8 cellular contexts compared by ENCODE assay signal in genomic region chr12:57864382-57864781, GRCh38. TPM values are rescaled to one million over a fixed set of nuclear protein-coding genes. Genes with fewer than 3 reads are reported as not detected.
DNase-seq lines count a peak whose midpoint lies in the region; ATAC-seq lines count a peak whose summit lies in the region.

No MANE protein-coding gene starts in this region.

- POLR2A ChIA-PET in activated CD4-positive, alpha-beta memory T cell treated with anti-CD3 and anti-CD28 coated beads for 36 hours (lab: Charles Lee) = interaction anchor here (0.6 to 1.6 kb wide), 5 partner anchors 10 to 34 kb away, joined by 3 to 11 read pairs (median 4); no protein-coding TSS in a partner anchor

- intact Hi-C loops in activated CD4-positive, alpha-beta memory T cell treated with anti-CD3 and anti-CD28 coated beads for 36 hours (cut with micrococcal nuclease) = loop anchor here (2.0 kb wide), 3 partner anchors 18 to 34 kb away; partner anchors contain the start of gene CTDSP2
- intact Hi-C loops in right cardiac atrium (cut with DNase I) = no loop called here

- CTCF ChIA-PET in activated CD4-positive, alpha-beta memory T cell treated with anti-CD3 and anti-CD28 coated beads for 36 hours (lab: Charles Lee) = interaction anchor here (1.0 to 2.3 kb wide), 10 partner anchors 9 to 41 kb away, joined by 3 to 8 read pairs (median 4); partner anchors contain the start of gene CTDSP2

- no peaks in the 10 kb centered on the region for H3K36me3 Mint-ChIP-seq in activated CD4-positive, alpha-beta memory T cell treated with anti-CD3 and anti-CD28 coated beads for 36 hours

- H3K4me3 ChIP-seq in right cardiac atrium (ENCODE audit: low read length) = peak overlapping the region; percentile 80

- peaks cover 2% of the 10 kb centered on the region for H3K4me1 ChIP-seq in right cardiac atrium (ENCODE audit: control insufficient read depth, insufficient read depth, low read length)

- ATAC-seq in right cardiac atrium (peak; percentile 8 to 22), GM18868 (IDR thresholded peaks at IDR 0.05; ENCODE audit: unreplicated experiment) (no peak), HG03342 (IDR thresholded peaks at IDR 0.05; ENCODE audit: unreplicated experiment) (no peak)

- no peaks in the 10 kb centered on the region for H3K9me3 Mint-ChIP-seq in activated CD4-positive, alpha-beta memory T cell treated with anti-CD3 and anti-CD28 coated beads for 36 hours

- no peak overlapping the region for H3K27ac Mint-ChIP-seq in activated CD4-positive, alpha-beta memory T cell treated with anti-CD3 and anti-CD28 coated beads for 36 hours

- no peaks in the 10 kb centered on the region for H3K27me3 ChIP-seq in right cardiac atrium (ENCODE audit: control insufficient read depth, insufficient read depth)

- no peaks in the 10 kb centered on the region for H3K27me3 Mint-ChIP-seq in activated CD4-positive, alpha-beta memory T cell treated with anti-CD3 and anti-CD28 coated beads for 36 hours

- no peaks in the 10 kb centered on the region for H3K9me3 ChIP-seq in right cardiac atrium (ENCODE audit: control insufficient read depth, low read length)

- 28% methylated on average over 5 of the region's 5 CpGs for WGBS in right cardiac atrium

- H3K4me3 Mint-ChIP-seq in activated CD4-positive, alpha-beta memory T cell treated with anti-CD3 and anti-CD28 coated beads for 36 hours = peak overlapping the region; percentile 59

- H3K4me1 Mint-ChIP-seq in activated CD4-positive, alpha-beta memory T cell treated with anti-CD3 and anti-CD28 coated beads for 36 hours (ENCODE audit: low read depth) = peaks cover 4% of the 10 kb centered on the region

- peak; percentile 40 for DNase-seq in DMS53 (lab: John Stamatoyannopoulos, UW)
- no peak for DNase-seq in DMS53 treated with DMSO at 0.1 percent for 48 hours (lab: John Stamatoyannopoulos, UW; ENCODE audit: unreplicated experiment)
- peak; percentile 23 for DNase-seq in activated CD4-positive, alpha-beta memory T cell treated with anti-CD3 and anti-CD28 coated beads for 36 hours
- DNase-seq in right cardiac atrium = peak; percentile 29 to 67 (median 66)
- peak in 3 of 49 donors; percentile 37 to 54 (median 38) for DNase-seq in substantia nigra (lab: John Stamatoyannopoulos, UW)
- DNase-seq in hippocampal formation (lab: John Stamatoyannopoulos, UW) = no peak

- H3K27ac ChIP-seq in right cardiac atrium (ENCODE audit: low read length) = peak overlapping the region; percentile 77
- H3K27ac ChIP-seq in substantia nigra (ENCODE audit: low read depth, low read length, poor library complexity, severe bottlenecking) = peak overlapping the region; percentile 78

RNA-seq across cellular contexts. Expression of gene CTDSP2, which starts 17.9 kb away (rescaled TPM):
- 100 to 1,000 TPM; 100 to 101 TPM for total RNA-seq in activated CD4-positive, alpha-beta memory T cell treated with anti-CD3 and anti-CD28 coated beads for 36 hours
- 100 to 1,000 TPM in 2 of 4 donors, 10 to 100 TPM in 2; 94.3 to 116 (median 103) TPM for total RNA-seq in right cardiac atrium
- 41.7 TPM for polyA plus RNA-seq in right cardiac atrium

RNA-seq across cellular contexts. Expression of gene AVIL, which starts 45.8 kb away (rescaled TPM):
- under 1 TPM; 0.64 to 0.85 TPM for total RNA-seq in activated CD4-positive, alpha-beta memory T cell treated with anti-CD3 and anti-CD28 coated beads for 36 hours
- total RNA-seq in right cardiac atrium = 1 to 10 TPM; 2.6 to 4.1 (median 3.2) TPM
- 3.2 TPM for polyA plus RNA-seq in right cardiac atrium

Comparison
In these comparisons a context has a peak if more than half of its experiments do, and no peak if none do; other contexts are left out.
1. DNase-seq: peak in DMS53 (single experiment), activated CD4-positive, alpha-beta memory T cell treated with anti-CD3 and anti-CD28 coated beads for 36 hours (single experiment) and right cardiac atrium (3 of 3); none in DMS53 treated with DMSO at 0.1 percent for 48 hours (single experiment) and hippocampal formation (0 of 2).
2. ATAC-seq: peak in right cardiac atrium (2 of 2); none in GM18868 (single experiment) and HG03342 (single experiment).